ENCODE assay signal across 25 cellular contexts in the genomic region with DNA sequence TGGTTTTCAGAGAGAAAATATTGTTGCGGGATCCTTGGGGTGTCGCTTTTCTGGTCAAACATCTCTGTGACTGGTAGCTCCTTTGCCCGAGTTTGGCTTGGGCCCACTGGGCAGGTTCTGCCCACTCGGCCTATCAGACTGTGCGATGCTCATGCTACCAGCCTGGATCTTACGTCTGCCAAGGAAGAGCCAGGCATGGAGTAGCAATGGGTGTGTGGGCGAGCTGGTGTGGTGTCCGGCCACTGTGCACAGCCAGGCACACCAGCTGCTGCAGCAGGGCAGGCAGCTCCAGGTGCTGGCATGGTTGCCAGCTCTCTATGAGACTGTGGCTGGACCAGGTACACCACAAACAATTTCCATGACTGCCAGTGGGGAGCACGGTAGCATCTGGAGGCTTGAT.
"Had no signal": no experiment of that assay in that cellular context is flagged by ENCODE, and none has a peak within 500 bp of the region (broad histone marks: within the 10 kb centered on the region; RNA-seq: fewer than 3 reads in every experiment).

No MANE protein-coding gene starts in this region.

- H3K36me3 ChIP-seq: adrenal gland had no signal

- H3K36me3 Mint-ChIP-seq: activated naive CD8-positive, alpha-beta T cell treated with anti-CD3 and anti-CD28 coated beads, Interleukin-2, amount 10 ng/mL, durations not matched to agents 7 days and 5 days; IgD-negative memory B cell had no signal

- H3K27ac ChIP-seq: adrenal gland, RWPE1 had no signal

- H3K4me1 ChIP-seq: adrenal gland had no signal

- DNase-seq: activated CD4-positive, alpha-beta memory T cell treated with anti-CD3 and anti-CD28 coated beads, Interleukin-2, amount 10 ng/mL, durations not matched to agents 7 days and 5 days; activated CD4-positive, alpha-beta T cell treated with anti-CD3 and anti-CD28 coated beads for 36 hours; activated CD4-positive, alpha-beta T cell treated with anti-CD3 and anti-CD28 coated beads, Interleukin-2, amount 50 U/mL, for 1 hour; activated gamma-delta T cell treated with Interleukin-2 at 50 U/mL for 16 hours; activated naive CD4-positive, alpha-beta T cell treated with anti-CD3 and anti-CD28 coated beads, Interleukin-2, amount 50 U/mL, for 16 hours; activated naive CD8-positive, alpha-beta T cell treated with anti-CD3 and anti-CD28 coated beads, Interleukin-2, amount 10 ng/mL, durations not matched to agents 7 days and 5 days; activated T-cell treated with anti-CD3 and anti-CD28 coated beads, Interleukin-2, amount 50 U/mL, for 72 hours; adrenal gland; anterior cingulate cortex; cerebellar nuclear complex; KG1; NCI-H1048; NCI-H1694; NCI-H2029; NCI-H2107; NCI-H446; NCI-H82; NK-92 treated with Interleukin-12 subunit alpha and Interleukin-12 subunit beta, amount 100 ng/mL, for 24 hours; OCI-M1; Right ventricle myocardium superior; T-helper 17 cell; T-helper 9 cell had no signal

- H3K27ac Mint-ChIP-seq: activated CD4-positive, alpha-beta memory T cell treated with anti-CD3 and anti-CD28 coated beads, Interleukin-2, amount 10 ng/mL, durations not matched to agents 7 days and 5 days; activated CD4-positive, alpha-beta T cell treated with anti-CD3 and anti-CD28 coated beads for 36 hours; activated naive CD8-positive, alpha-beta T cell treated with anti-CD3 and anti-CD28 coated beads, Interleukin-2, amount 10 ng/mL, durations not matched to agents 7 days and 5 days; activated T-cell treated with anti-CD3 and anti-CD28 coated beads, Interleukin-2, amount 50 U/mL, for 72 hours; activated T-helper 2 cell treated with anti-CD3 and anti-CD28 coated beads, Interferon-gamma antibody, Interleukin-2, Interleukin-4, amounts not matched to agents 10 μg/mL and 5 μg/mL and 100 μg/mL, durations not matched to agents 14 hours and 24 hours and 36 hours; IgD-negative memory B cell; T-helper 17 cell had no signal

- H3K27me3 ChIP-seq: adrenal gland had no signal

- H3K27me3 Mint-ChIP-seq: activated CD4-positive, alpha-beta memory T cell treated with anti-CD3 and anti-CD28 coated beads, Interleukin-2, amount 10 ng/mL, durations not matched to agents 7 days and 5 days; activated CD4-positive, alpha-beta T cell treated with anti-CD3 and anti-CD28 coated beads for 36 hours; activated naive CD8-positive, alpha-beta T cell treated with anti-CD3 and anti-CD28 coated beads, Interleukin-2, amount 10 ng/mL, durations not matched to agents 7 days and 5 days; IgD-negative memory B cell; T-helper 17 cell had no signal

- H3K4me1 Mint-ChIP-seq: activated CD4-positive, alpha-beta memory T cell treated with anti-CD3 and anti-CD28 coated beads, Interleukin-2, amount 10 ng/mL, durations not matched to agents 7 days and 5 days; activated CD4-positive, alpha-beta T cell treated with anti-CD3 and anti-CD28 coated beads for 36 hours; activated naive CD8-positive, alpha-beta T cell treated with anti-CD3 and anti-CD28 coated beads, Interleukin-2, amount 10 ng/mL, durations not matched to agents 7 days and 5 days; IgD-negative memory B cell; T-helper 17 cell had no signal

- H3K4me3 Mint-ChIP-seq: activated CD4-positive, alpha-beta memory T cell treated with anti-CD3 and anti-CD28 coated beads, Interleukin-2, amount 10 ng/mL, durations not matched to agents 7 days and 5 days; activated CD4-positive, alpha-beta T cell treated with anti-CD3 and anti-CD28 coated beads for 36 hours; activated naive CD8-positive, alpha-beta T cell treated with anti-CD3 and anti-CD28 coated beads, Interleukin-2, amount 10 ng/mL, durations not matched to agents 7 days and 5 days; activated T-cell treated with anti-CD3 and anti-CD28 coated beads, Interleukin-2, amount 50 U/mL, for 72 hours; IgD-negative memory B cell; T-helper 17 cell had no signal

- H3K4me3 ChIP-seq: adrenal gland had no signal

- H3K9me3 ChIP-seq: adrenal gland had no signal
